In the genomic region with DNA sequence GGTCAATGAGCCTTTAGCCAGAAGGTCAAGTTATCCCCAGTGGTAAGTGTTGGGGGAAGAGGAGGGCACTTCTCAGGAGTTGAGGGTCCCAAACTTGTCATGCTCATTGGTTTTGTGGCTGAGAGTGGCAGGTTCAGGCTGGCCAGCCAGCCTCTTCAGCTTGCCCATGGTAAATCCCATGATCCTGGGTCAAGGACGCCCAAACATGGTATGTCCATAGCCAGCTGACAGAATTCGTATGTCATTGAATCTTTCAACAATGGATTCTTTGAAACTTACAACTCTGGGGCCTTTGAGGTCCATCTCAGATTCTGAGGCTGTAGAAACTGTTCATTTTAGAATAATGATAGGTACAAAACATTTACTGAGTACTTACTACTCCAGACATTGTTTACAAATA, we compare ENCODE assay signal across 38 cellular contexts. TPM values are rescaled to one million over a fixed set of nuclear protein-coding genes. Genes with fewer than 3 reads are reported as not detected.
"Had no signal": no experiment of that assay in that cellular context is flagged by ENCODE, and none has a peak within 500 bp of the region (broad histone marks: within the 10 kb centered on the region; RNA-seq: fewer than 3 reads in every experiment).

No MANE protein-coding gene starts in this region.

- H3K36me3 ChIP-seq: MG63 had no signal

- H3K4me2 ChIP-seq: KMS-11 had no signal

- H3K9ac ChIP-seq: KMS-11 had no signal

- H3K9me3 ChIP-seq: MG63 had no signal

- H3K27ac ChIP-seq: KMS-11 had no signal

- H3K4me3 ChIP-seq: MG63 had no signal

- DNase-seq: Karpas-422, Kasumi-1, MG63, MM.1S, MV-4-11, NCI-H1048, NCI-H1092, NCI-H1092 treated with DMSO at 0.1 percent for 48 hours, NCI-H1105, NCI-H1105 treated with DMSO at 0.1 percent for 48 hours, NCI-H1417, NCI-H1417 treated with DMSO at 0.1 percent for 48 hours, NCI-H1436, NCI-H1436 treated with DMSO at 0.1 percent for 48 hours, NCI-H146, NCI-H1694, NCI-H1694 treated with DMSO at 0.1 percent for 48 hours, NCI-H187, NCI-H187 treated with DMSO at 0.1 percent for 48 hours, NCI-H1930, NCI-H2029, NCI-H2029 treated with DMSO at 0.1 percent for 48 hours, NCI-H2081, NCI-H2081 treated with DMSO at 0.1 percent for 48 hours, NCI-H2107, NCI-H2171, NCI-H2171 treated with DMSO at 0.1 percent for 48 hours, NCI-H2227 treated with DMSO at 0.1 percent for 48 hours, NCI-H226, NCI-H345, NCI-H446, NCI-H446 treated with DMSO at 0.1 percent for 48 hours, NCI-H510A had no signal

- H3K27me3 ChIP-seq: MG63 had no signal

RNA-seq across cellular contexts. Expression of gene RSPO4, which starts 36.1 kb away (rescaled TPM):
- total RNA-seq: LHCN-M2, M059J, MCF 10A, NCI-H460 had no signal
